In genomic region chr20:53262294-53262840, GRCh38 we compare ENCODE assay signal across 20 cellular contexts.
DNase-seq lines count a peak whose midpoint lies in the region; ATAC-seq and TF ChIP-seq lines count a peak whose summit lies in the region.
"Had no signal": no experiment of that assay in that cellular context is flagged by ENCODE, and none has a peak within 500 bp of the region (broad histone marks: within the 10 kb centered on the region; RNA-seq: fewer than 3 reads in every experiment).

No MANE protein-coding gene starts in this region.

- no peaks in the 10 kb centered on the region for H3K4me1 ChIP-seq in colonic mucosa
- H3K4me1 ChIP-seq: SJSA1 had no signal

- no peak for ATAC-seq in GM19397 (IDR thresholded peaks at IDR 0.05; ENCODE audit: unreplicated experiment)
- ATAC-seq: CD8-positive, alpha-beta T cell had no signal

- no peaks in the 10 kb centered on the region for H3K9me3 ChIP-seq in colonic mucosa
- H3K9me3 ChIP-seq: SJSA1 had no signal

- intact Hi-C loops in colonic mucosa (cut with DNase I) = no loop called here

- no peaks in the 10 kb centered on the region for H3K36me3 ChIP-seq in colonic mucosa
- H3K36me3 ChIP-seq: SJSA1 had no signal

- DNase-seq in NCI-H1105 treated with DMSO at 0.1 percent for 48 hours (lab: John Stamatoyannopoulos, UW) (peak; percentile 2), NCI-H1105 (lab: John Stamatoyannopoulos, UW) (no peak), M059J (ENCODE audit: low read depth) (peak; percentile 42), caudate nucleus (lab: John Stamatoyannopoulos, UW) (peak in 10 of 61 donors; percentile 2 to 64 (median 14)), putamen (ENCODE audit: low spot score) (peak; percentile 57), colonic mucosa (no peak)
- DNase-seq in stimulated activated CD4-positive, alpha-beta T cell treated with anti-CD3 and anti-CD28 coated beads, Interleukin-4, amount 100 ng/mL, for 24 hours = no peak
- DNase-seq: CD8-positive, alpha-beta T cell; DMS79; HCEC 1CT; NCI-H1417 treated with DMSO at 0.1 percent for 48 hours; NCI-H1930; NCI-H2227 treated with DMSO at 0.1 percent for 48 hours; NCI-H524; NK-92 treated with Interleukin-12 subunit alpha and Interleukin-12 subunit beta, amount 100 ng/mL, for 24 hours; RPMI8226 had no signal

- no peak overlapping the region for H3K9ac ChIP-seq in colonic mucosa (ENCODE audit: low read depth in 2 of 2, low read length in 2 of 2)

- no peak overlapping the region for H3K4me3 ChIP-seq in colonic mucosa
- H3K4me3 ChIP-seq: SJSA1 had no signal

- H3K27me3 ChIP-seq in colonic mucosa = no peaks in the 10 kb centered on the region

- no peak for TF ChIP-seq CTCF in colonic mucosa (IDR thresholded peaks at IDR 0.05)

- peak overlapping the region; percentile 11 for H3K27ac ChIP-seq in caudate nucleus (ENCODE audit: low read depth, low read length)
- H3K27ac ChIP-seq in colonic mucosa = no peak overlapping the region
- H3K27ac ChIP-seq: 22Rv1, HL-60, SJSA1 had no signal

Comparison
In these comparisons a context has a peak if more than half of its experiments do, and no peak if none do; other contexts are left out.
1. DNase-seq: peak in NCI-H1105 treated with DMSO at 0.1 percent for 48 hours (single experiment), M059J (single experiment) and putamen (single experiment); none in NCI-H1105 (single experiment), colonic mucosa (single experiment) and stimulated activated CD4-positive, alpha-beta T cell treated with anti-CD3 and anti-CD28 coated beads, Interleukin-4, amount 100 ng/mL, for 24 hours (single experiment).